In the genomic region with DNA sequence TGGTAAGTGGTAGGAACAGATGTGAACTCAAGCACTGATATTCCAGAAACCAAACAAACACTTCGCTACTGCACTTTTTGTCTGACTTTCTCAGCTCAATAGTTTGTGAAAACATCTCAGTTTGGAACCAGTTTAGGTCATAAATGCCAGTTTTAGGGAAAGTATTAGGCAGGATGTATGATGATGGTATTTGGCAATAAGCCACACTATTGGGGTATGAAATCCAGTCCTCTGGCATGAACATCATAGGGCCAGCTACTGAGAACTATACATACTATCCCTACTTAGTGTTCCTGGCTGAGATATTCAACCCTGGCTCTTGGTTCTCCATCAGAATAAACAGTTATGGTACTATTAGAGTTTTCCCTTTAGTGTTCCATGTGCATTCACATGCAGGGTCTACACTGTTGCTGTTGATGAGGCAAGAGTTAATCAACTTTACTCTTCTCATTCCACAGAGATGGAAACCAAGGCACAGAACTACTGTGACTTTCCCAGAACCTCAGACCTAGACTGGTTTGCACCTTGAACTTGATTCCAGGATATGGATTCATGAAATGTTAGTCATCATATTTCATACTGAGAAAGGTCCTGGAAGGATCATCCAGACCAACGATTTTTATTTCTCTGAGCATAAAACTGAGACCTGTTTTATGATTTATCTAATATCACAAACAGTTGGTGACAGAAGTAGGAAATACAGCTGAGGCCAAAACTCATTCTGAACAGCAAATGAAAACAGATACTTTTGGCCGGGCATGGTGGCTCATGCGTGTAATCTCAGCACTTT, we compare ENCODE assay signal across 2 cellular contexts.
TF ChIP-seq lines count a peak whose summit lies in the region.

No MANE protein-coding gene starts in this region.

TF ChIP-seq in GM12891, 5 proteins besides CTCF, POLR2A, EP300 and RAD21:
- TF ChIP-seq TAF1 (IDR thresholded peaks at IDR 0.05; ENCODE audit: low read depth, low read length): no peak
- no peak for TF ChIP-seq POLR2AphosphoS5 (IDR thresholded peaks at IDR 0.05; ENCODE audit: low read depth, low read length)
- no peak for TF ChIP-seq PAX5 (IDR thresholded peaks at IDR 0.05; ENCODE audit: insufficient read depth, low read length, severe bottlenecking)
- no peak for TF ChIP-seq POU2F2 (IDR thresholded peaks at IDR 0.05; ENCODE audit: low read depth, low read length)
- TF ChIP-seq SPI1 (IDR thresholded peaks at IDR 0.05; ENCODE audit: low read depth, low read length): no peak

TF ChIP-seq in SK-N-SH, 30 proteins besides CTCF, POLR2A, EP300 and RAD21:
- TF ChIP-seq USF1 (IDR thresholded peaks at IDR 0.05; ENCODE audit: borderline replicate concordance, low read depth): no peak
- TF ChIP-seq, protein P1, sequence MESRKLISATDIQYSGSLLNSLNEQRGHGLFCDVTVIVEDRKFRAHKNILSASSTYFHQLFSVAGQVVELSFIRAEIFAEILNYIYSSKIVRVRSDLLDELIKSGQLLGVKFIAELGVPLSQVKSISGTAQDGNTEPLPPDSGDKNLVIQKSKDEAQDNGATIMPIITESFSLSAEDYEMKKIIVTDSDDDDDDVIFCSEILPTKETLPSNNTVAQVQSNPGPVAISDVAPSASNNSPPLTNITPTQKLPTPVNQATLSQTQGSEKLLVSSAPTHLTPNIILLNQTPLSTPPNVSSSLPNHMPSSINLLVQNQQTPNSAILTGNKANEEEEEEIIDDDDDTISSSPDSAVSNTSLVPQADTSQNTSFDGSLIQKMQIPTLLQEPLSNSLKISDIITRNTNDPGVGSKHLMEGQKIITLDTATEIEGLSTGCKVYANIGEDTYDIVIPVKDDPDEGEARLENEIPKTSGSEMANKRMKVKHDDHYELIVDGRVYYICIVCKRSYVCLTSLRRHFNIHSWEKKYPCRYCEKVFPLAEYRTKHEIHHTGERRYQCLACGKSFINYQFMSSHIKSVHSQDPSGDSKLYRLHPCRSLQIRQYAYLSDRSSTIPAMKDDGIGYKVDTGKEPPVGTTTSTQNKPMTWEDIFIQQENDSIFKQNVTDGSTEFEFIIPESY (IDR thresholded peaks at IDR 0.05; ENCODE audit: borderline replicate concordance, low read depth): no peak
- peak; percentile 58 for TF ChIP-seq TCF12 (IDR thresholded peaks at IDR 0.05)
- TF ChIP-seq CHD2 (IDR thresholded peaks at IDR 0.05; ENCODE audit: low read length, partially characterized antibody): no peak
- TF ChIP-seq MXI1 (IDR thresholded peaks at IDR 0.05; ENCODE audit: low read depth, low read length): no peak
- TF ChIP-seq PBX3 (IDR thresholded peaks at IDR 0.05): peak; percentile 62
- peak; percentile 48; the same call in 1 of the 2 replicates for TF ChIP-seq JUND (IDR thresholded peaks at IDR 0.05)
